18 cellular contexts compared by ENCODE assay signal in the genomic region with DNA sequence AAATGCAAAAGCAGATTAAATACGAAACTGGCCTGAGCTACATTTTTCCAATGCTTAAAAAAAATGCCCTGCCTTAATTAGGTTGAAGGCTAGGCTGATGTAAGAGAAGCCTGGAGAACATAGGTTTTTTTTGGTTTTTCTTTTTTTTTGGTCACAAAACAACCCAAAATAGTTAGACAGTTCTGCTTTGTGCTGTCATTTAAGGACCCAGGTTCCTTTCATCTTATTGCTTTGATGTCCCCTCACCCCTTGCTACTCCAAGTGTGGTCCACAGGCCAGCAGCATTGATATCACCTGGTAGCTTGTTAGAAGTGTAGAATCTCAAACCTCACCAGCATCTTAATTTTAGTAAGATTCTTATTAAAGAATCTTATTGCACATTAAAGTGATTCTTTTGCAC. TPM values are rescaled to one million over a fixed set of nuclear protein-coding genes. Genes with fewer than 3 reads are reported as not detected.
A peak's percentile ranks its signal among the peaks of the same experiment; 100 is the strongest.
DNase-seq lines count a peak whose midpoint lies in the region; ATAC-seq, FAIRE-seq and TF ChIP-seq lines count a peak whose summit lies in the region.
"Had no signal": no experiment of that assay in that cellular context is flagged by ENCODE, and none has a peak within 500 bp of the region (broad histone marks: within the 10 kb centered on the region; RNA-seq: fewer than 3 reads in every experiment).

No MANE protein-coding gene starts in this region.

- H3K36me3 ChIP-seq in adipocyte (ENCODE audit: control insufficient read depth, insufficient read depth, low read length, severe bottlenecking) (no peaks in the 10 kb centered on the region), osteoblast (ENCODE audit: insufficient read depth, low read length) (no peaks in the 10 kb centered on the region), aorta (ENCODE audit: control insufficient read depth in 1 of 2, insufficient read depth in 2 of 2, low read length in 1 of 2) (no peaks in the 10 kb centered on the region)
- H3K36me3 ChIP-seq: HAP-1 had no signal

- H3K36me3 Mint-ChIP-seq in activated CD4-positive, alpha-beta T cell treated with anti-CD3 and anti-CD28 coated beads for 36 hours (ENCODE audit: low read depth) = peaks cover 22% of the 10 kb centered on the region
- peaks cover 15% of the 10 kb centered on the region for H3K36me3 Mint-ChIP-seq in activated CD4-positive, alpha-beta T cell treated with anti-CD3 and anti-CD28 coated beads, Interleukin-2, amount 10 ng/mL, durations not matched to agents 7 days and 5 days (ENCODE audit: low read depth)

- no peak overlapping the region for H3K27ac Mint-ChIP-seq in activated CD4-positive, alpha-beta T cell treated with anti-CD3 and anti-CD28 coated beads for 36 hours
- H3K27ac Mint-ChIP-seq in activated CD4-positive, alpha-beta T cell treated with anti-CD3 and anti-CD28 coated beads, Interleukin-2, amount 10 ng/mL, durations not matched to agents 7 days and 5 days = no peak overlapping the region

- H3K4me3 ChIP-seq in adipocyte (ENCODE audit: low read length) (peak overlapping the region; percentile 34), osteoblast (ENCODE audit: insufficient read depth, low read length) (no peak overlapping the region), aorta (ENCODE audit: low read length in 2 of 2) (no peak overlapping the region)
- H3K4me3 ChIP-seq: BLaER1 treated with 17β-estradiol and CSF1 and Interleukin-3, amounts not matched to agents 10 nM and 100 nM; HAP-1 had no signal

- H3K9ac ChIP-seq in adipocyte (ENCODE audit: low read length) = peak overlapping the region; percentile 47
- H3K9ac ChIP-seq: BLaER1 treated with 17β-estradiol and CSF1 and Interleukin-3, amounts not matched to agents 10 nM and 100 nM had no signal

- TF ChIP-seq CTCF in osteoblast (IDR thresholded peaks at IDR 0.05; ENCODE audit: extremely low read depth, low read depth, low read length) = no peak

- H3K4me2 ChIP-seq in osteoblast (ENCODE audit: insufficient read depth, low read length) = no peak overlapping the region
- H3K4me2 ChIP-seq: BLaER1 treated with 17β-estradiol and CSF1 and Interleukin-3, amounts not matched to agents 10 nM and 100 nM had no signal

- DNase-seq in activated CD4-positive, alpha-beta T cell treated with anti-CD3 and anti-CD28 coated beads for 36 hours = no peak
- DNase-seq in activated CD4-positive, alpha-beta T cell treated with anti-CD3 and anti-CD28 coated beads, Interleukin-2, amount 10 ng/mL, durations not matched to agents 7 days and 5 days = no peak
- DNase-seq in adipocyte (ENCODE audit: low read depth) (peak; percentile 31), osteoblast (ENCODE audit: insufficient read length, low spot score, missing footprints) (peak; percentile 31), aorta (no peak), HTR-8/SVneo (ENCODE audit: insufficient read length, low spot score) (no peak)
- DNase-seq: AML-193; CD4-positive, alpha-beta memory T cell; DMS79; EL; IMR-90 had no signal

- no peak for FAIRE-seq in HTR-8/SVneo (lab: Jason Lieb, UNC)
- FAIRE-seq: G401.6 had no signal

- H3K27me3 ChIP-seq in adipocyte (replicated peaks; ENCODE audit: control insufficient read depth, insufficient read depth, low read length) (no peaks in the 10 kb centered on the region), osteoblast (ENCODE audit: insufficient read depth, low read length) (no peaks in the 10 kb centered on the region), aorta (ENCODE audit: control insufficient read depth in 1 of 2, insufficient read depth in 2 of 2, low read length in 1 of 2) (no peaks in the 10 kb centered on the region)
- H3K27me3 ChIP-seq: BLaER1 treated with 17β-estradiol and CSF1 and Interleukin-3, amounts not matched to agents 10 nM and 100 nM had no signal

- WGBS in aorta, 2 donors = 0 to 11% methylated on average over 1 of the region's 1 CpG

- H3K4me3 Mint-ChIP-seq in activated CD4-positive, alpha-beta T cell treated with anti-CD3 and anti-CD28 coated beads for 36 hours = no peak overlapping the region
- H3K4me3 Mint-ChIP-seq in activated CD4-positive, alpha-beta T cell treated with anti-CD3 and anti-CD28 coated beads, Interleukin-2, amount 10 ng/mL, durations not matched to agents 7 days and 5 days = no peak overlapping the region

- ATAC-seq in activated CD4-positive, alpha-beta T cell treated with anti-CD3 and anti-CD28 coated beads for 36 hours = peak; percentile 19
- ATAC-seq in HG02610 (IDR thresholded peaks at IDR 0.05; ENCODE audit: unreplicated experiment) (peak; percentile 38), aorta (ENCODE audit: low FRiP score) (no peak), HG02678 (IDR thresholded peaks at IDR 0.05; ENCODE audit: unreplicated experiment) (no peak)

- peaks cover 33% of the 10 kb centered on the region for H3K4me1 ChIP-seq in adipocyte (ENCODE audit: control insufficient read depth, insufficient read depth, low read length)
- no peaks in the 10 kb centered on the region for H3K4me1 ChIP-seq in osteoblast (ENCODE audit: insufficient read depth, low read length)
- H3K4me1 ChIP-seq in aorta (ENCODE audit: control insufficient read depth in 1 of 2, insufficient read depth in 2 of 2, low read length in 2 of 2) = peaks cover 5 to 6% of the 10 kb centered on the region in 2 donors
- H3K4me1 ChIP-seq: HAP-1 had no signal

- CTCF ChIA-PET in activated CD4-positive, alpha-beta T cell treated with anti-CD3 and anti-CD28 coated beads for 36 hours (lab: Charles Lee) = interaction anchor here (0.8 to 1.6 kb wide), 3 partner anchors 20 to 55 kb away, joined by 4 to 5 read pairs (median 4); no protein-coding TSS in a partner anchor
- CTCF ChIA-PET in activated CD4-positive, alpha-beta T cell treated with anti-CD3 and anti-CD28 coated beads, Interleukin-2, amount 10 ng/mL, durations not matched to agents 7 days and 5 days (lab: Charles Lee) = interaction anchor here (0.9 to 1.4 kb wide), 2 partner anchors 15 to 20 kb away, joined by 3 to 4 read pairs; partner anchors contain the start of gene TDRD3

- peaks cover 4% of the 10 kb centered on the region for H3K9me3 Mint-ChIP-seq in activated CD4-positive, alpha-beta T cell treated with anti-CD3 and anti-CD28 coated beads for 36 hours (ENCODE audit: low read depth)
- H3K9me3 Mint-ChIP-seq in activated CD4-positive, alpha-beta T cell treated with anti-CD3 and anti-CD28 coated beads, Interleukin-2, amount 10 ng/mL, durations not matched to agents 7 days and 5 days = peaks cover 14% of the 10 kb centered on the region

- intact Hi-C loops in activated CD4-positive, alpha-beta T cell treated with anti-CD3 and anti-CD28 coated beads for 36 hours (cut with DNase I, micrococcal nuclease) = no loop called here
- intact Hi-C loops in aorta (cut with DNase I) = no loop called here

- H3K27me3 Mint-ChIP-seq in activated CD4-positive, alpha-beta T cell treated with anti-CD3 and anti-CD28 coated beads for 36 hours = no peaks in the 10 kb centered on the region
- no peaks in the 10 kb centered on the region for H3K27me3 Mint-ChIP-seq in activated CD4-positive, alpha-beta T cell treated with anti-CD3 and anti-CD28 coated beads, Interleukin-2, amount 10 ng/mL, durations not matched to agents 7 days and 5 days
- H3K27me3 Mint-ChIP-seq: CD4-positive, alpha-beta memory T cell had no signal

- no peaks in the 10 kb centered on the region for H3K9me3 ChIP-seq in adipocyte (ENCODE audit: control insufficient read depth, low read length)
- no peaks in the 10 kb centered on the region for H3K9me3 ChIP-seq in osteoblast (ENCODE audit: low read depth, low read length)
- H3K9me3 ChIP-seq in aorta (ENCODE audit: control insufficient read depth, low read length) = no peaks in the 10 kb centered on the region
- H3K9me3 ChIP-seq: HAP-1 had no signal

- peaks cover 22% of the 10 kb centered on the region for H3K79me2 ChIP-seq in osteoblast (ENCODE audit: insufficient read depth, low read length)

- H2AFZ ChIP-seq in osteoblast (ENCODE audit: low read length) = no peak overlapping the region

- no peak overlapping the region for H3K27ac ChIP-seq in osteoblast (ENCODE audit: low read depth, low read length)
- peak overlapping the region in 1 of 2 donors; percentile 43 for H3K27ac ChIP-seq in aorta (ENCODE audit: low read depth in 1 of 2, low read length in 2 of 2)
- H3K27ac ChIP-seq: 22Rv1; BLaER1 treated with 17β-estradiol and CSF1 and Interleukin-3, amounts not matched to agents 10 nM and 100 nM; HL-60 had no signal

- POLR2A ChIA-PET in activated CD4-positive, alpha-beta T cell treated with anti-CD3 and anti-CD28 coated beads for 36 hours (lab: Charles Lee) = no interaction called here
- POLR2A ChIA-PET in activated CD4-positive, alpha-beta T cell treated with anti-CD3 and anti-CD28 coated beads, Interleukin-2, amount 10 ng/mL, durations not matched to agents 7 days and 5 days (lab: Charles Lee) = no interaction called here

- peaks cover 51% of the 10 kb centered on the region for H3K4me1 Mint-ChIP-seq in activated CD4-positive, alpha-beta T cell treated with anti-CD3 and anti-CD28 coated beads for 36 hours
- peaks cover 19% of the 10 kb centered on the region for H3K4me1 Mint-ChIP-seq in activated CD4-positive, alpha-beta T cell treated with anti-CD3 and anti-CD28 coated beads, Interleukin-2, amount 10 ng/mL, durations not matched to agents 7 days and 5 days

- H4K20me1 ChIP-seq in osteoblast (ENCODE audit: insufficient read depth, low read length) = no peaks in the 10 kb centered on the region

RNA-seq across cellular contexts. Expression of gene TDRD3, which starts 14.4 kb away (rescaled TPM):
- 10 to 100 TPM; 15.8 to 16.4 TPM for total RNA-seq in activated CD4-positive, alpha-beta T cell treated with anti-CD3 and anti-CD28 coated beads for 36 hours
- 10 to 100 TPM; 22.5 to 25.3 TPM for total RNA-seq in activated CD4-positive, alpha-beta T cell treated with anti-CD3 and anti-CD28 coated beads, Interleukin-2, amount 10 ng/mL, durations not matched to agents 7 days and 5 days
- total RNA-seq in osteoblast (33.3 and 33.7 TPM in 2 replicates), aorta (10 to 100 TPM; 31.0 to 44.3 TPM)
- 10 to 100 TPM in 1 of 2 donors, 1 to 10 TPM in 1; 9.3 to 15.8 TPM for polyA plus RNA-seq in aorta

Comparison
In these comparisons a context has a peak if more than half of its experiments do, and no peak if none do; other contexts are left out.
1. ATAC-seq: peak in activated CD4-positive, alpha-beta T cell treated with anti-CD3 and anti-CD28 coated beads for 36 hours (single experiment) and HG02610 (single experiment); none in aorta (single experiment) and HG02678 (single experiment).
2. DNase-seq: peak in adipocyte (single experiment) and osteoblast (single experiment); none in activated CD4-positive, alpha-beta T cell treated with anti-CD3 and anti-CD28 coated beads for 36 hours (single experiment), activated CD4-positive, alpha-beta T cell treated with anti-CD3 and anti-CD28 coated beads, Interleukin-2, amount 10 ng/mL, durations not matched to agents 7 days and 5 days (single experiment), aorta (0 of 2) and HTR-8/SVneo (single experiment).